In the genomic region with DNA sequence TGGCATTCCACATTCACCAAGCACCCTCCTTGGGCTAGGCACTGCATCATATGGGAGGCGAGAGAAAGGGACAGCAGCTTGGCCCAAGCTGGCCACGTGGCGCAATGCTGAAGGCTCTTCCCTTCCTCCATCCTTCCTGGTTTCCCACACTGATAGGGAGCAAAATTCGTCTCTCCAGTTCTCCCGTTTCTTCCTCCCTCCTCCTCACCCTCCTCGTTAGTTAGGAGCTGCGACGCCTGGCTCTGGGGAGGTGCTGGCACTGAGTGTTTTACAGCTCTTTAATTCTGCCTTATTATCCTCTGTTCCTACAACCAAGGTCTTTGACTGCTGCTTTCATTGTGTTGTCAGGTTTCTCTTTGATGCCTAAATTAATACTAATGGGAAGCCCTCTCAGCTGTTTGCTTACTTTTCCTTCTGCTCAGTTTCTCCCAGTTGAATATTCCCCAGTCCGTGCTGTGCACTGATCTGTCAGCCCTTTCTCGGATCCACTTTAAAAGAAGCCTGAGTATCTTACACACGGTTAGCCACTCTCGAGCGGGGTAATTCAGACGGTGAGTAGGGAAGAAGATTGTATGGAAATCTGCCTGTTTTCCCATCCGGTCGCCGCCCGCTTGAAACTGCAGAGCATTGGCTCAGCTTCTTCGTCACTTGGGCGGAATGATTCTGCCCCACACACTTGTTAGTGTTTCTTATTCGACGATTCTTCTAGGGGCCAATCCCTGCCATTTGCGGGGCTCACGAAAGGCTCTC, we compare ENCODE assay signal across 10 cellular contexts. TPM values are rescaled to one million over a fixed set of nuclear protein-coding genes. Genes with fewer than 3 reads are reported as not detected.
DNase-seq lines count a peak whose midpoint lies in the region; ATAC-seq and TF ChIP-seq lines count a peak whose summit lies in the region.
"Had no signal": no experiment of that assay in that cellular context is flagged by ENCODE, and none has a peak within 500 bp of the region (broad histone marks: within the 10 kb centered on the region; RNA-seq: fewer than 3 reads in every experiment).

No MANE protein-coding gene starts in this region.

- H3K9me3 ChIP-seq in colonic mucosa (no peaks in the 10 kb centered on the region), iPS-18c (ENCODE audit: control insufficient read depth, insufficient read depth, low read length) (no peaks in the 10 kb centered on the region), sigmoid colon (no peaks in the 10 kb centered on the region)

- 11 to 26% methylated on average over 24 of the region's 24 CpGs for WGBS in sigmoid colon, 2 donors

- no peak overlapping the region for H3K9ac ChIP-seq in colonic mucosa (ENCODE audit: low read depth in 2 of 2, low read length in 2 of 2)

- no peaks in the 10 kb centered on the region for H3K36me3 Mint-ChIP-seq in activated T-cell treated with anti-CD3 and anti-CD28 coated beads, Interleukin-2, amount 50 U/mL, for 4 hours (ENCODE audit: insufficient read depth)

- peaks cover 1% of the 10 kb centered on the region for H3K4me1 Mint-ChIP-seq in activated T-cell treated with anti-CD3 and anti-CD28 coated beads, Interleukin-2, amount 50 U/mL, for 4 hours (ENCODE audit: low read depth)

- H3K4me3 Mint-ChIP-seq in activated T-cell treated with anti-CD3 and anti-CD28 coated beads, Interleukin-2, amount 50 U/mL, for 4 hours = no peak overlapping the region
- H3K4me3 Mint-ChIP-seq: T-helper 17 cell had no signal

- H3K27ac ChIP-seq in colonic mucosa (no peak overlapping the region), sigmoid colon (no peak overlapping the region)

- intact Hi-C loops in colonic mucosa (cut with DNase I) (no loop called here), sigmoid colon (cut with DNase I) (no loop called here)

- TF ChIP-seq EP300 in sigmoid colon (IDR thresholded peaks at IDR 0.05) = no peak

- H3K4me1 ChIP-seq in colonic mucosa = no peaks in the 10 kb centered on the region
- H3K4me1 ChIP-seq in sigmoid colon = peaks cover 0 to 12% (median 8%) of the 10 kb centered on the region in 4 donors

- ATAC-seq in HG02970 (IDR thresholded peaks at IDR 0.05; ENCODE audit: low FRiP score, unreplicated experiment) (no peak), HG03175 (IDR thresholded peaks at IDR 0.05; ENCODE audit: unreplicated experiment) (no peak)
- ATAC-seq in activated T-cell treated with anti-CD3 and anti-CD28 coated beads, Interleukin-2, amount 50 U/mL, for 4 hours = no peak
- ATAC-seq: T-helper 17 cell had no signal

- H3K9me3 Mint-ChIP-seq in activated T-cell treated with anti-CD3 and anti-CD28 coated beads, Interleukin-2, amount 50 U/mL, for 4 hours = no peaks in the 10 kb centered on the region

- peaks cover 13% of the 10 kb centered on the region for H3K27me3 Mint-ChIP-seq in activated T-cell treated with anti-CD3 and anti-CD28 coated beads, Interleukin-2, amount 50 U/mL, for 4 hours (ENCODE audit: low read depth)

- DNase-seq in H7 (no peak), colonic mucosa (no peak), sigmoid colon (no peak), D341Med (ENCODE audit: low spot score) (no peak)
- no peak for DNase-seq in activated T-cell treated with anti-CD3 and anti-CD28 coated beads, Interleukin-2, amount 50 U/mL, for 4 hours
- DNase-seq: activated effector memory CD4-positive, alpha-beta T cell treated with anti-CD3 and anti-CD28 coated beads, Interleukin-2, amount 50 U/mL, for 16 hours; T-helper 17 cell had no signal

- TF ChIP-seq CTCF in colonic mucosa (IDR thresholded peaks at IDR 0.05) (no peak), sigmoid colon (IDR thresholded peaks at IDR 0.05) (no peak)

- H3K27me3 ChIP-seq in H7 (ENCODE audit: control insufficient read depth, insufficient read depth, low read length) = peaks cover 12% of the 10 kb centered on the region
- no peaks in the 10 kb centered on the region for H3K27me3 ChIP-seq in colonic mucosa
- no peaks in the 10 kb centered on the region for H3K27me3 ChIP-seq in sigmoid colon

- no peak for TF ChIP-seq POLR2A in sigmoid colon (IDR thresholded peaks at IDR 0.05)

- H3K36me3 ChIP-seq in H7 (replicated peaks; ENCODE audit: control insufficient read depth, insufficient read depth, low read length) (no peaks in the 10 kb centered on the region), colonic mucosa (no peaks in the 10 kb centered on the region), sigmoid colon (no peaks in the 10 kb centered on the region)

- H3K4me3 ChIP-seq in H7 (ENCODE audit: insufficient read depth, low read depth, low read length) (peak overlapping the region; percentile 44), colonic mucosa (peak overlapping the region; percentile 7), iPS-18c (ENCODE audit: insufficient read depth, low read depth, low read length) (peak overlapping the region; percentile 11; the same call in 1 of the 2 replicates), sigmoid colon (peak overlapping the region; percentile 12 to 39 (median 31))

RNA-seq across cellular contexts. Expression of gene SMYD2, which starts 56.2 kb away (rescaled TPM):
- 24.5 and 26.4 TPM in 2 replicates for total RNA-seq in H7 (2014; rRNA removed; shearing (Covaris generic))
- 10 to 100 TPM; 21.8 to 23.0 TPM for total RNA-seq in colonic mucosa
- total RNA-seq in sigmoid colon = 10 to 100 TPM; 12.5 to 19.9 (median 15.9) TPM
- 10 to 100 TPM; 14.3 to 23.4 (median 16.7) TPM for polyA plus RNA-seq in sigmoid colon
- total RNA-seq in activated T-cell treated with anti-CD3 and anti-CD28 coated beads, Interleukin-2, amount 50 U/mL, for 4 hours = 10 to 100 TPM; 15.6 to 21.9 (median 18.4) TPM
